Comparison of ENCODE assay signal across 1 cellular context in genomic region chr5:115472601-115473000, GRCh38.
TF ChIP-seq lines count a peak whose summit lies in the region.

No MANE protein-coding gene starts in this region.

TF ChIP-seq in H1, 55 proteins besides CTCF, POLR2A, EP300 and RAD21 (continued from another document):
- TF ChIP-seq ATF2 (IDR thresholded peaks at IDR 0.05; ENCODE audit: low read length) (no peak), CBX5 (IDR thresholded peaks at IDR 0.05; ENCODE audit: low read depth, low read length) (no peak), HDAC6 (IDR thresholded peaks at IDR 0.05; ENCODE audit: low read depth, low read length) (no peak), USF2 (IDR thresholded peaks at IDR 0.05; ENCODE audit: low read length) (no peak), FOSL1 (IDR thresholded peaks at IDR 0.05; ENCODE audit: insufficient read depth, low read depth, low read length) (no peak)
